ENCODE assay signal across 9 cellular contexts in genomic region chr3:54785976-54786375, GRCh38.
"Had no signal": no experiment of that assay in that cellular context is flagged by ENCODE, and none has a peak within 500 bp of the region (broad histone marks: within the 10 kb centered on the region; RNA-seq: fewer than 3 reads in every experiment).

No MANE protein-coding gene starts in this region.

- H3K4me3 ChIP-seq: GM23248, GM23338, HAP-1 had no signal

- H3K4me1 ChIP-seq: HAP-1 had no signal

- H3K27ac ChIP-seq: GM23248 had no signal

- H2AFZ ChIP-seq: GM23248, GM23338 had no signal

- H3K9me3 ChIP-seq: HAP-1 had no signal

- H3K9ac ChIP-seq: GM23248 had no signal

- H3K9me3 Mint-ChIP-seq: HFFc6 had no signal

- H3K4me3 Mint-ChIP-seq: GM23338, H9, HFFc6 had no signal

- H3K36me3 ChIP-seq: HAP-1 had no signal

- DNase-seq: GM23248, GOT3, H7, H9, HCEC 1CT, HFFc6 had no signal

- ATAC-seq: GM23338, HCT116 had no signal

- H3K27ac Mint-ChIP-seq: GM23338, H9, HFFc6 had no signal

- H3K4me2 ChIP-seq: GM23338 had no signal
